ENCODE assay signal across 8 cellular contexts in genomic region chr4:17336524-17336941, GRCh38.
DNase-seq lines count a peak whose midpoint lies in the region; ATAC-seq and TF ChIP-seq lines count a peak whose summit lies in the region.

No MANE protein-coding gene starts in this region.

- no peaks in the 10 kb centered on the region for H3K9me3 ChIP-seq in ascending aorta

- H3K4me3 Mint-ChIP-seq in activated T-cell treated with anti-CD3 and anti-CD28 coated beads, Interleukin-2, amount 50 U/mL, for 4 hours = peak overlapping the region; percentile 67
- H3K4me3 Mint-ChIP-seq in memory B cell = no peak overlapping the region

- no peaks in the 10 kb centered on the region for H3K36me3 ChIP-seq in ascending aorta

- intact Hi-C loops in ascending aorta (cut with DNase I) = loop anchor here (10.0 kb wide), 1 partner anchor 832 kb away; no protein-coding TSS in a partner anchor

- H3K27me3 Mint-ChIP-seq in activated T-cell treated with anti-CD3 and anti-CD28 coated beads, Interleukin-2, amount 50 U/mL, for 4 hours (ENCODE audit: low read depth) = no peaks in the 10 kb centered on the region
- H3K27me3 Mint-ChIP-seq in memory B cell = peaks cover 9% of the 10 kb centered on the region

- no peak overlapping the region for H3K4me3 ChIP-seq in ascending aorta

- DNase-seq in activated T-cell treated with anti-CD3 and anti-CD28 coated beads, Interleukin-2, amount 50 U/mL, for 4 hours = peak; percentile 69
- DNase-seq in memory B cell (ENCODE audit: low spot score in 2 of 2) (no peak), KBM-7 (no peak), ascending aorta (ENCODE audit: low spot score in 2 of 2) (no peak), iPS-NIHi7 (ENCODE audit: extremely low spot score) (no peak), HUDEP-2 (lab: John Stamatoyannopoulos, UW; ENCODE audit: unreplicated experiment in 76 of 76) (no peak)

- H3K27ac Mint-ChIP-seq in memory B cell = no peak overlapping the region

- in situ Hi-C loops in KBM-7 (cut with MboI; ENCODE audit: low pct_unique_long_range_greater_than_20kb, low sequenced_read_pairs) = no loop called here

- TF ChIP-seq CTCF in ascending aorta (IDR thresholded peaks at IDR 0.05) = no peak

- no peak overlapping the region for H3K27ac ChIP-seq in ascending aorta

- no peaks in the 10 kb centered on the region for H3K27me3 ChIP-seq in ascending aorta

- H3K4me1 ChIP-seq in ascending aorta = no peaks in the 10 kb centered on the region

- peaks cover 38% of the 10 kb centered on the region for H3K4me1 Mint-ChIP-seq in activated T-cell treated with anti-CD3 and anti-CD28 coated beads, Interleukin-2, amount 50 U/mL, for 4 hours (ENCODE audit: low read depth)
- H3K4me1 Mint-ChIP-seq in memory B cell = no peaks in the 10 kb centered on the region

- no peaks in the 10 kb centered on the region for H3K9me3 Mint-ChIP-seq in activated T-cell treated with anti-CD3 and anti-CD28 coated beads, Interleukin-2, amount 50 U/mL, for 4 hours
- no peaks in the 10 kb centered on the region for H3K9me3 Mint-ChIP-seq in memory B cell

- ATAC-seq in GM19468 (IDR thresholded peaks at IDR 0.05; ENCODE audit: extremely low read depth, unreplicated experiment) (peak; percentile 73), HG03558 (IDR thresholded peaks at IDR 0.05; ENCODE audit: extremely low read depth, unreplicated experiment) (peak; percentile 77), memory B cell (ENCODE audit: low read depth) (peak; percentile 32)
- peak; percentile 92 to 95 for ATAC-seq in activated T-cell treated with anti-CD3 and anti-CD28 coated beads, Interleukin-2, amount 50 U/mL, for 4 hours

- H3K36me3 Mint-ChIP-seq in activated T-cell treated with anti-CD3 and anti-CD28 coated beads, Interleukin-2, amount 50 U/mL, for 4 hours (ENCODE audit: insufficient read depth) = no peaks in the 10 kb centered on the region
- H3K36me3 Mint-ChIP-seq in memory B cell = no peaks in the 10 kb centered on the region

Comparison
In these comparisons a context has a peak if more than half of its experiments do, and no peak if none do; other contexts are left out.
1. ATAC-seq: peak in every context shown above with its lines; median percentile 94 in activated T-cell treated with anti-CD3 and anti-CD28 coated beads, Interleukin-2, amount 50 U/mL, for 4 hours; 77 in HG03558; 73 in GM19468; 32 in memory B cell.